ENCODE assay signal across 23 cellular contexts in genomic region chr1:33241866-33242265, GRCh38.
"Had no signal": no experiment of that assay in that cellular context is flagged by ENCODE, and none has a peak within 500 bp of the region (broad histone marks: within the 10 kb centered on the region; RNA-seq: fewer than 3 reads in every experiment).

No MANE protein-coding gene starts in this region.

- DNase-seq: cortex of kidney; effector memory CD8-positive, alpha-beta T cell; foreskin fibroblast; gastrocnemius medialis; head of caudate nucleus; kidney; left cardiac atrium; left lung; mesenchymal stem cell; midbrain; naive thymus-derived CD4-positive, alpha-beta T cell; sigmoid colon; stimulated activated CD4-positive, alpha-beta T cell treated with anti-CD3 and anti-CD28 coated beads, Interleukin-2, amount 100 ng/mL, for 24 hours; stimulated activated CD4-positive, alpha-beta T cell treated with anti-CD3 and anti-CD28 coated beads, Interleukin-4, amount 100 ng/mL, for 24 hours; stimulated activated naive CD4-positive, alpha-beta T cell treated with Interleukin-2 at 50 U/mL for 16 hours; stomach; thyroid gland had no signal

- H3K36me3 Mint-ChIP-seq: naive thymus-derived CD4-positive, alpha-beta T cell; neural progenitor cell; stimulated activated effector memory CD8-positive, alpha-beta T cell treated with anti-CD3 and anti-CD28 coated beads, Interleukin-12 subunit alpha, Interleukin-12 subunit beta, amount 100 ng/mL, for 72 hours; type B pancreatic cell had no signal

- H3K4me3 Mint-ChIP-seq: effector memory CD8-positive, alpha-beta T cell; naive thymus-derived CD4-positive, alpha-beta T cell; nephron; neural progenitor cell; stimulated activated effector memory CD8-positive, alpha-beta T cell treated with anti-CD3 and anti-CD28 coated beads, Interleukin-12 subunit alpha, Interleukin-12 subunit beta, amount 100 ng/mL, for 72 hours; type B pancreatic cell had no signal

- ATAC-seq: effector memory CD8-positive, alpha-beta T cell; gastrocnemius medialis; left cardiac atrium; left lung; naive thymus-derived CD4-positive, alpha-beta T cell; stimulated activated effector memory CD8-positive, alpha-beta T cell treated with anti-CD3 and anti-CD28 coated beads, Interleukin-12 subunit alpha, Interleukin-12 subunit beta, amount 100 ng/mL, for 72 hours had no signal

- H3K9me3 ChIP-seq: gastrocnemius medialis, left lung, prostate gland, right atrium auricular region, sigmoid colon, stomach, thyroid gland had no signal

- H3K27ac Mint-ChIP-seq: effector memory CD8-positive, alpha-beta T cell; neural progenitor cell; stimulated activated effector memory CD8-positive, alpha-beta T cell treated with anti-CD3 and anti-CD28 coated beads, Interleukin-12 subunit alpha, Interleukin-12 subunit beta, amount 100 ng/mL, for 72 hours; type B pancreatic cell had no signal

- H3K27me3 Mint-ChIP-seq: type B pancreatic cell had no signal
